In genomic region chr19:58380037-58380735, GRCh38 we compare ENCODE assay signal across 8 cellular contexts. TPM values are rescaled to one million over a fixed set of nuclear protein-coding genes. Genes with fewer than 3 reads are reported as not detected.
DNase-seq lines count a peak whose midpoint lies in the region; ATAC-seq and TF ChIP-seq lines count a peak whose summit lies in the region.

No MANE protein-coding gene starts in this region.

- H3K4me2 ChIP-seq in neural progenitor cell, result peak overlapping the region; percentile 89

- H3K27me3 Mint-ChIP-seq in neural progenitor cell (ENCODE audit: insufficient read depth, low read depth), result peaks cover 11% of the 10 kb centered on the region

- H4K20me1 ChIP-seq in neural progenitor cell (ENCODE audit: low read depth), result no peaks in the 10 kb centered on the region

- H3K4me1 ChIP-seq in endocrine pancreas (ENCODE audit: control insufficient read depth, insufficient read depth, low read length), result no peaks in the 10 kb centered on the region
- peaks cover 5% of the 10 kb centered on the region for H3K4me1 ChIP-seq in neural progenitor cell

- TF ChIP-seq POLR2A in NB4 (IDR thresholded peaks at IDR 0.05; ENCODE audit: extremely low read depth, insufficient read length), result no peak

- H3K27ac Mint-ChIP-seq in neural progenitor cell, result peak overlapping the region; percentile 50

- H3K36me3 ChIP-seq in endocrine pancreas (ENCODE audit: control insufficient read depth, insufficient read depth, low read length) (no peaks in the 10 kb centered on the region), neural progenitor cell (no peaks in the 10 kb centered on the region)

- H3K9me3 Mint-ChIP-seq in neural progenitor cell, result no peaks in the 10 kb centered on the region

- H3K36me3 Mint-ChIP-seq in neural progenitor cell, result no peaks in the 10 kb centered on the region

- no peak overlapping the region for H3K27ac ChIP-seq in neural progenitor cell

- peak overlapping the region; percentile 90 for H3K4me3 Mint-ChIP-seq in neural progenitor cell

- H3K27me3 ChIP-seq in endocrine pancreas (ENCODE audit: control insufficient read depth, insufficient read depth, low read length), result no peaks in the 10 kb centered on the region
- H3K27me3 ChIP-seq in neural progenitor cell, result no peaks in the 10 kb centered on the region

- H2AFZ ChIP-seq in neural progenitor cell (replicated peaks), result peak overlapping the region; percentile 75

- DNase-seq in GM12865 (ENCODE audit: low read depth), result peak; percentile 40
- DNase-seq in NB4 (ENCODE audit: low read depth), result peak; percentile 70
- no peak for DNase-seq in neural progenitor cell (ENCODE audit: low spot score)
- no peak for DNase-seq in SKM-1 (lab: John Stamatoyannopoulos, UW; ENCODE audit: unreplicated experiment)
- DNase-seq in retina, result no peak
- no peak for DNase-seq in Ammon's horn (ENCODE audit: low spot score)

- H3K9ac ChIP-seq in endocrine pancreas (ENCODE audit: control insufficient read depth, insufficient read depth, low read length) (peak overlapping the region; percentile 2), neural progenitor cell (peak overlapping the region; percentile 73)

- peaks cover 8% of the 10 kb centered on the region for H3K79me2 ChIP-seq in neural progenitor cell (ENCODE audit: low read depth)

- peaks cover 8% of the 10 kb centered on the region for H3F3A ChIP-seq in neural progenitor cell (ENCODE audit: low read depth)

- TF ChIP-seq CTCF in GM12865 (IDR thresholded peaks at IDR 0.05; ENCODE audit: insufficient read depth, low read depth, low read length, missing control alignments), result no peak
- no peak for TF ChIP-seq CTCF in NB4 (IDR thresholded peaks at IDR 0.05; ENCODE audit: low read depth, low read length)
- no peak for TF ChIP-seq CTCF in neural progenitor cell (IDR thresholded peaks at IDR 0.05)

- H3K4me3 ChIP-seq in GM12865 (ENCODE audit: low read depth, low read length) (peak overlapping the region; percentile 84), NB4 (ENCODE audit: low read depth, low read length) (peak overlapping the region; percentile 75), endocrine pancreas (ENCODE audit: control insufficient read depth, insufficient read depth, low read length) (peak overlapping the region; percentile 22), neural progenitor cell (peak overlapping the region; percentile 84)

- H3K4me1 Mint-ChIP-seq in neural progenitor cell, result peaks cover 20% of the 10 kb centered on the region

- no peaks in the 10 kb centered on the region for H3K9me3 ChIP-seq in endocrine pancreas (ENCODE audit: control insufficient read depth, low read length)
- no peaks in the 10 kb centered on the region for H3K9me3 ChIP-seq in neural progenitor cell (ENCODE audit: low read depth)

- ATAC-seq in GM21576 (IDR thresholded peaks at IDR 0.05; ENCODE audit: unreplicated experiment), result no peak

RNA-seq across cellular contexts. Expression of gene ZNF837, which starts 0.6 kb away (rescaled TPM):
- total RNA-seq in neural progenitor cell (ENCODE audit: low replicate concordance), result 1.4 and 8.5 TPM in 2 replicates

RNA-seq across cellular contexts. Expression of gene RPS5, which starts 6.9 kb away (rescaled TPM):
- total RNA-seq in neural progenitor cell (ENCODE audit: low replicate concordance), result 1,938 and 2,407 TPM in 2 replicates

RNA-seq across cellular contexts. Expression of gene RNF225, which starts 15.3 kb away (rescaled TPM):
- 0.62 TPM in 1 of 2 replicates, not detected in the other for total RNA-seq in neural progenitor cell (ENCODE audit: low replicate concordance)

RNA-seq across cellular contexts. Expression of gene ZNF497, which starts 17.6 kb away (rescaled TPM):
- 3.7 and 8.0 TPM in 2 replicates for total RNA-seq in neural progenitor cell (ENCODE audit: low replicate concordance)

RNA-seq across cellular contexts. Expression of gene A1BG, which starts 26.9 kb away (rescaled TPM):
- total RNA-seq in neural progenitor cell (ENCODE audit: low replicate concordance), result 7.5 and 37.1 TPM in 2 replicates

Comparison
In these comparisons a context has a peak if more than half of its experiments do, and no peak if none do; other contexts are left out.
1. DNase-seq: peak in GM12865 (single experiment) and NB4 (single experiment); none in neural progenitor cell (single experiment), SKM-1 (single experiment), retina (single experiment) and Ammon's horn (single experiment).
2. H3K4me3 ChIP-seq: peak in every context shown above with its lines; median percentile 84 in GM12865; 84 in neural progenitor cell; 75 in NB4; 22 in endocrine pancreas.